ENCODE assay signal across 33 cellular contexts in the genomic region with DNA sequence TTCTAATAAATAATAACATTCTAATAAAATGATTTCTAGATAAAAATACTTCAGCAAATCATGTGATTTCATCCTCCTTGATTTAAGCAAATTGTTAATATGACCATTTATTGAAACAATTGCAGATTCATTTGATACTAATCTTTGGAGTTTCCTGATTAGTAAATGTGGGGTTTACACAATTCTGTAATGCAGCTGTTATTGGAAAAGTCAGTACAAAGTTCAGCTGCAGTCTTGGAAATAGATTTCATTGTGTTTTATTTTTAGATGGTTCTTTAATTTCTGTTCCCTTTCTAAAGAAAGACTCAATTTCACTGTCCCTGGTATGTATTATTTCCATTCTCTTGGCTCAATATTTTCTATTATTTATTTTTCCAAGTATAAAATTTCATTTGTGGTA.
"Had no signal": no experiment of that assay in that cellular context is flagged by ENCODE, and none has a peak within 500 bp of the region (broad histone marks: within the 10 kb centered on the region; RNA-seq: fewer than 3 reads in every experiment).

No MANE protein-coding gene starts in this region.

- DNase-seq: activated CD4-positive, alpha-beta memory T cell treated with anti-CD3 and anti-CD28 coated beads, Interleukin-2, amount 10 ng/mL, durations not matched to agents 7 days and 5 days; activated CD4-positive, alpha-beta T cell treated with anti-CD3 and anti-CD28 coated beads for 1 hour; activated CD4-positive, alpha-beta T cell treated with anti-CD3 and anti-CD28 coated beads for 36 hours; activated CD4-positive, alpha-beta T cell treated with anti-CD3 and anti-CD28 coated beads for 48 hours; activated CD4-positive, alpha-beta T cell treated with anti-CD3 and anti-CD28 coated beads, Interleukin-2, amount 10 ng/mL, durations not matched to agents 7 days and 5 days; activated CD4-positive, alpha-beta T cell treated with anti-CD3 and anti-CD28 coated beads, Interleukin-2, amount 50 U/mL, for 48 hours; activated CD4-positive, CD25-positive, alpha-beta regulatory T cell; activated CD8-positive, alpha-beta memory T cell treated with anti-CD3 and anti-CD28 coated beads for 24 hours; activated CD8-positive, alpha-beta memory T cell treated with anti-CD3 and anti-CD28 coated beads, Interleukin-2, amount 10 ng/mL, durations not matched to agents 7 days and 5 days; activated CD8-positive, alpha-beta memory T cell treated with anti-CD3 and anti-CD28 coated beads, Interleukin-2, amount 50 U/mL, for 48 hours; activated CD8-positive, alpha-beta T cell treated with anti-CD3 and anti-CD28 coated beads, Interleukin-2, amount 10 ng/mL, durations not matched to agents 7 days and 5 days; activated effector memory CD4-positive, alpha-beta T cell treated with anti-CD3 and anti-CD28 coated beads, Interleukin-2, amount 50 U/mL, for 16 hours; activated gamma-delta T cell treated with Interleukin-2 at 50 U/mL for 16 hours; activated naive CD4-positive, alpha-beta T cell; activated naive CD4-positive, alpha-beta T cell treated with anti-CD3 and anti-CD28 coated beads for 36 hours; activated naive CD4-positive, alpha-beta T cell treated with anti-CD3 and anti-CD28 coated beads, Interleukin-2, amount 50 U/mL, for 16 hours; activated naive CD8-positive, alpha-beta T cell treated with anti-CD3 and anti-CD28 coated beads for 36 hours; activated T-cell treated with anti-CD3 and anti-CD28 coated beads, Interleukin-2, amount 50 U/mL, for 4 hours; activated T-cell treated with anti-CD3 and anti-CD28 coated beads, Interleukin-2, amount 50 U/mL, for 72 hours; adrenal gland; amniotic stem cell; aorta; body of pancreas; brain microvascular endothelial cell; central memory CD4-positive, alpha-beta T cell; T-helper 1 cell; T-helper 2 cell; T-helper 9 cell; WERI-Rb-1 had no signal

- ATAC-seq: activated CD4-positive, alpha-beta T cell treated with anti-CD3 and anti-CD28 coated beads for 36 hours; activated CD4-positive, CD25-positive, alpha-beta regulatory T cell treated with anti-CD3 and anti-CD28 coated beads, Interleukin-2, amount 50 U/mL, for 24 hours; activated CD8-positive, alpha-beta memory T cell treated with anti-CD3 and anti-CD28 coated beads, Interleukin-2, amount 10 ng/mL, durations not matched to agents 7 days and 5 days; activated CD8-positive, alpha-beta T cell treated with anti-CD3 and anti-CD28 coated beads, Interleukin-2, amount 10 ng/mL, durations not matched to agents 7 days and 5 days; activated naive CD4-positive, alpha-beta T cell treated with anti-CD3 and anti-CD28 coated beads, Interleukin-2, amount 50 U/mL, for 72 hours; activated T-cell treated with anti-CD3 and anti-CD28 coated beads, Interleukin-2, amount 50 U/mL, for 4 hours; activated T-cell treated with anti-CD3 and anti-CD28 coated beads, Interleukin-2, amount 50 U/mL, for 72 hours; activated T-helper 17 cell treated with anti-CD3 and anti-CD28 coated beads, Interleukin-2, amount 50 U/mL, for 72 hours; body of pancreas; WTC11 had no signal
